1 cellular context compared by ENCODE assay signal in the genomic region with DNA sequence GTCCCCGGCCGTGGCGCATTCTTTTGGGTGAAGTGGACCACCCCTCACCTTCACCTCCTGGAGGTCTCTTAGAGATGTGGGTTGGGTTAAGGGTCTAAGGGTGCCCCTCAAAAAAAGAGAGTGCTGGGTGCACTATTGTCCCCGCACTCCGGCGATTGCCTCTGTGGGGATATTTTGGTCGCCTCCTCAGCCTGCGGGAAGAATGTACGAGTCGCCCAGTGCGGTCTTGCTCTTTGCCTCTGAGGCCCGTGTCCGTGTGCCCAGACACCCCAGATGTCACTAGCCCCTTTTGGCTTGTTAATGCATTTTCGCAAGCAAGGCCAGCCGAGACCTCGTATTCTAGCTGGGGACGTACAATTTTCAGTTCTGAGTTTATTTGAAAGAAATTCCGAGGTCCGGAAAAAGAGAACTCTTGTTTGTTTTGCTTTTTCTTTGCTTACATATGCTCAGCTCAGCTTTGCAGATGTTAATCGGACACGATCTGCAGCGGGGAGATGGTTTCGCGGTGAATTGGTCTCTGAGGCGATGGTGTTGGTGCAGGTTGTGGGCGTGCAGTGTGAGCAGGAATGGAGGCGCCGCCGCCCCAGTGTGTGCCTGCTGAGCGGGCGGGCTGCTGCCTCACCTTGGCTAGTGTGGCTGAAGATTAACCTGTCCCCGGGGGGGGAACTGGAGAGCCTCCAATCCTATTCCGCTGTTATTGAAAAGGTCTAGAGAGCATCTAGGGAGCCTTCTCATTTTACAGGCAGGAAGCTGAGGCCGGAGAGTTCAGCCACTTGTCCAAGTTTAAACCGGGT.
TF ChIP-seq lines count a peak whose summit lies in the region.

No MANE protein-coding gene starts in this region.

TF ChIP-seq in HepG2, 621 proteins besides CTCF, POLR2A, EP300 and RAD21 (continued from another document and continues in another):
- TF ChIP-seq MTA1 (CRISPR knock-in tag; IDR thresholded peaks at IDR 0.05; ENCODE audit: borderline replicate concordance) = peak; percentile 64; the same call in 1 of the 2 replicates
- TF ChIP-seq POGZ (CRISPR knock-in tag; IDR thresholded peaks at IDR 0.05) = peak; percentile 60; the same call in 1 of the 2 replicates
- TF ChIP-seq ZMYM3 (CRISPR knock-in tag; IDR thresholded peaks at IDR 0.05) = peak; percentile 64; the same call in 1 of the 2 replicates
- TF ChIP-seq, protein P1, sequence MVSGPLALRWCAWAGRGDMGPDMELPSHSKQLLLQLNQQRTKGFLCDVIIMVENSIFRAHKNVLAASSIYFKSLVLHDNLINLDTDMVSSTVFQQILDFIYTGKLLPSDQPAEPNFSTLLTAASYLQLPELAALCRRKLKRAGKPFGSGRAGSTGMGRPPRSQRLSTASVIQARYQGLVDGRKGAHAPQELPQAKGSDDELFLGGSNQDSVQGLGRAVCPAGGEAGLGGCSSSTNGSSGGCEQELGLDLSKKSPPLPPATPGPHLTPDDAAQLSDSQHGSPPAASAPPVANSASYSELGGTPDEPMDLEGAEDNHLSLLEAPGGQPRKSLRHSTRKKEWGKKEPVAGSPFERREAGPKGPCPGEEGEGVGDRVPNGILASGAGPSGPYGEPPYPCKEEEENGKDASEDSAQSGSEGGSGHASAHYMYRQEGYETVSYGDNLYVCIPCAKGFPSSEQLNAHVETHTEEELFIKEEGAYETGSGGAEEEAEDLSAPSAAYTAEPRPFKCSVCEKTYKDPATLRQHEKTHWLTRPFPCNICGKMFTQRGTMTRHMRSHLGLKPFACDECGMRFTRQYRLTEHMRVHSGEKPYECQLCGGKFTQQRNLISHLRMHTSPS (CRISPR knock-in tag; IDR thresholded peaks at IDR 0.05; ENCODE audit: low read depth) = no peak
- TF ChIP-seq ZNF431 (CRISPR knock-in tag; IDR thresholded peaks at IDR 0.05; ENCODE audit: borderline replicate concordance, low read depth) = 0 out of 2 replicates have a peak, but pooled peaks have one; percentile 23
- TF ChIP-seq MBD4 (IDR thresholded peaks at IDR 0.05; ENCODE audit: borderline replicate concordance, low read length) = no peak
- peak; percentile 84 for TF ChIP-seq DRAP1 (CRISPR knock-in tag; IDR thresholded peaks at IDR 0.05)
- no peak for TF ChIP-seq ZNF253 (CRISPR knock-in tag; IDR thresholded peaks at IDR 0.05; ENCODE audit: borderline replicate concordance)
- TF ChIP-seq, protein P2, sequence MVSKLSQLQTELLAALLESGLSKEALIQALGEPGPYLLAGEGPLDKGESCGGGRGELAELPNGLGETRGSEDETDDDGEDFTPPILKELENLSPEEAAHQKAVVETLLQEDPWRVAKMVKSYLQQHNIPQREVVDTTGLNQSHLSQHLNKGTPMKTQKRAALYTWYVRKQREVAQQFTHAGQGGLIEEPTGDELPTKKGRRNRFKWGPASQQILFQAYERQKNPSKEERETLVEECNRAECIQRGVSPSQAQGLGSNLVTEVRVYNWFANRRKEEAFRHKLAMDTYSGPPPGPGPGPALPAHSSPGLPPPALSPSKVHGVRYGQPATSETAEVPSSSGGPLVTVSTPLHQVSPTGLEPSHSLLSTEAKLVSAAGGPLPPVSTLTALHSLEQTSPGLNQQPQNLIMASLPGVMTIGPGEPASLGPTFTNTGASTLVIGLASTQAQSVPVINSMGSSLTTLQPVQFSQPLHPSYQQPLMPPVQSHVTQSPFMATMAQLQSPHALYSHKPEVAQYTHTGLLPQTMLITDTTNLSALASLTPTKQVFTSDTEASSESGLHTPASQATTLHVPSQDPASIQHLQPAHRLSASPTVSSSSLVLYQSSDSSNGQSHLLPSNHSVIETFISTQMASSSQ (IDR thresholded peaks at IDR 0.05; ENCODE audit: low read depth) = peak; percentile 91
- TF ChIP-seq, protein P2 (CRISPR knock-in tag; IDR thresholded peaks at IDR 0.05; ENCODE audit: borderline replicate concordance) = peak; percentile 92
- TF ChIP-seq MYC (CRISPR knock-in tag; IDR thresholded peaks at IDR 0.05; ENCODE audit: borderline replicate concordance) = peak; percentile 50; the same call in 1 of the 2 replicates
- no peak for TF ChIP-seq HNRNPH1 (optimal IDR thresholded peaks at IDR 0.05; ENCODE audit: low read depth, low read length)
- peak; percentile 76; the same call in 1 of the 2 replicates for TF ChIP-seq ARNTL (CRISPR knock-in tag; IDR thresholded peaks at IDR 0.05)
- TF ChIP-seq YY1 (IDR thresholded peaks at IDR 0.05; ENCODE audit: insufficient read depth, insufficient replicate concordance, low read depth, low read length) = peak; percentile 65
- TF ChIP-seq, protein P3, sequence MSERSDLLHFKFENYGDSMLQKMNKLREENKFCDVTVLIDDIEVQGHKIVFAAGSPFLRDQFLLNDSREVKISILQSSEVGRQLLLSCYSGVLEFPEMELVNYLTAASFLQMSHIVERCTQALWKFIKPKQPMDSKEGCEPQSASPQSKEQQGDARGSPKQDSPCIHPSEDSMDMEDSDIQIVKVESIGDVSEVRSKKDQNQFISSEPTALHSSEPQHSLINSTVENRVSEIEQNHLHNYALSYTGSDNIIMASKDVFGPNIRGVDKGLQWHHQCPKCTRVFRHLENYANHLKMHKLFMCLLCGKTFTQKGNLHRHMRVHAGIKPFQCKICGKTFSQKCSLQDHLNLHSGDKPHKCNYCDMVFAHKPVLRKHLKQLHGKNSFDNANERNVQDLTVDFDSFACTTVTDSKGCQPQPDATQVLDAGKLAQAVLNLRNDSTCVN (CRISPR knock-in tag; IDR thresholded peaks at IDR 0.05; ENCODE audit: borderline replicate concordance) = peak; percentile 39; the same call in 1 of the 2 replicates
- TF ChIP-seq GATAD1 (CRISPR knock-in tag; IDR thresholded peaks at IDR 0.05) = 0 out of 2 replicates have a peak, but pooled peaks have one; percentile 12
- no peak for TF ChIP-seq ZNF446 (CRISPR knock-in tag; IDR thresholded peaks at IDR 0.05)
- no peak for TF ChIP-seq ZNF34 (CRISPR knock-in tag; IDR thresholded peaks at IDR 0.05; ENCODE audit: borderline replicate concordance)
- TF ChIP-seq, protein P4, sequence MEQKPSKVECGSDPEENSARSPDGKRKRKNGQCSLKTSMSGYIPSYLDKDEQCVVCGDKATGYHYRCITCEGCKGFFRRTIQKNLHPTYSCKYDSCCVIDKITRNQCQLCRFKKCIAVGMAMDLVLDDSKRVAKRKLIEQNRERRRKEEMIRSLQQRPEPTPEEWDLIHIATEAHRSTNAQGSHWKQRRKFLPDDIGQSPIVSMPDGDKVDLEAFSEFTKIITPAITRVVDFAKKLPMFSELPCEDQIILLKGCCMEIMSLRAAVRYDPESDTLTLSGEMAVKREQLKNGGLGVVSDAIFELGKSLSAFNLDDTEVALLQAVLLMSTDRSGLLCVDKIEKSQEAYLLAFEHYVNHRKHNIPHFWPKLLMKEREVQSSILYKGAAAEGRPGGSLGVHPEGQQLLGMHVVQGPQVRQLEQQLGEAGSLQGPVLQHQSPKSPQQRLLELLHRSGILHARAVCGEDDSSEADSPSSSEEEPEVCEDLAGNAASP (CRISPR knock-in tag; IDR thresholded peaks at IDR 0.05; ENCODE audit: borderline replicate concordance) = 0 out of 2 replicates have a peak, but pooled peaks have one; percentile 9
- no peak for TF ChIP-seq TBL1XR1 (IDR thresholded peaks at IDR 0.05; ENCODE audit: borderline replicate concordance, low read length, partially characterized antibody)
- peak; percentile 97 for TF ChIP-seq ZNF20 (CRISPR knock-in tag; IDR thresholded peaks at IDR 0.05)
- TF ChIP-seq ZNF784 (CRISPR knock-in tag; IDR thresholded peaks at IDR 0.05; ENCODE audit: borderline replicate concordance) = no peak
- TF ChIP-seq ZGPAT (CRISPR knock-in tag; IDR thresholded peaks at IDR 0.05) = peak; percentile 75; the same call in 1 of the 2 replicates
- 0 out of 2 replicates have a peak, but pooled peaks have one; percentile 75 for TF ChIP-seq ZNF572 (CRISPR knock-in tag; IDR thresholded peaks at IDR 0.05)
- TF ChIP-seq ISL2 (CRISPR knock-in tag; IDR thresholded peaks at IDR 0.05) = peak; percentile 65; the same call in 1 of the 2 replicates
- TF ChIP-seq, protein P5, sequence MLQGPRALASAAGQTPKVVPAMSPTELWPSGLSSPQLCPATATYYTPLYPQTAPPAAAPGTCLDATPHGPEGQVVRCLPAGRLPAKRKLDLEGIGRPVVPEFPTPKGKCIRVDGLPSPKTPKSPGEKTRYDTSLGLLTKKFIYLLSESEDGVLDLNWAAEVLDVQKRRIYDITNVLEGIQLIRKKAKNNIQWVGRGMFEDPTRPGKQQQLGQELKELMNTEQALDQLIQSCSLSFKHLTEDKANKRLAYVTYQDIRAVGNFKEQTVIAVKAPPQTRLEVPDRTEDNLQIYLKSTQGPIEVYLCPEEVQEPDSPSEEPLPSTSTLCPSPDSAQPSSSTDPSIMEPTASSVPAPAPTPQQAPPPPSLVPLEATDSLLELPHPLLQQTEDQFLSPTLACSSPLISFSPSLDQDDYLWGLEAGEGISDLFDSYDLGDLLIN (CRISPR knock-in tag; IDR thresholded peaks at IDR 0.05; ENCODE audit: borderline replicate concordance) = no peak
- TF ChIP-seq, protein P6, sequence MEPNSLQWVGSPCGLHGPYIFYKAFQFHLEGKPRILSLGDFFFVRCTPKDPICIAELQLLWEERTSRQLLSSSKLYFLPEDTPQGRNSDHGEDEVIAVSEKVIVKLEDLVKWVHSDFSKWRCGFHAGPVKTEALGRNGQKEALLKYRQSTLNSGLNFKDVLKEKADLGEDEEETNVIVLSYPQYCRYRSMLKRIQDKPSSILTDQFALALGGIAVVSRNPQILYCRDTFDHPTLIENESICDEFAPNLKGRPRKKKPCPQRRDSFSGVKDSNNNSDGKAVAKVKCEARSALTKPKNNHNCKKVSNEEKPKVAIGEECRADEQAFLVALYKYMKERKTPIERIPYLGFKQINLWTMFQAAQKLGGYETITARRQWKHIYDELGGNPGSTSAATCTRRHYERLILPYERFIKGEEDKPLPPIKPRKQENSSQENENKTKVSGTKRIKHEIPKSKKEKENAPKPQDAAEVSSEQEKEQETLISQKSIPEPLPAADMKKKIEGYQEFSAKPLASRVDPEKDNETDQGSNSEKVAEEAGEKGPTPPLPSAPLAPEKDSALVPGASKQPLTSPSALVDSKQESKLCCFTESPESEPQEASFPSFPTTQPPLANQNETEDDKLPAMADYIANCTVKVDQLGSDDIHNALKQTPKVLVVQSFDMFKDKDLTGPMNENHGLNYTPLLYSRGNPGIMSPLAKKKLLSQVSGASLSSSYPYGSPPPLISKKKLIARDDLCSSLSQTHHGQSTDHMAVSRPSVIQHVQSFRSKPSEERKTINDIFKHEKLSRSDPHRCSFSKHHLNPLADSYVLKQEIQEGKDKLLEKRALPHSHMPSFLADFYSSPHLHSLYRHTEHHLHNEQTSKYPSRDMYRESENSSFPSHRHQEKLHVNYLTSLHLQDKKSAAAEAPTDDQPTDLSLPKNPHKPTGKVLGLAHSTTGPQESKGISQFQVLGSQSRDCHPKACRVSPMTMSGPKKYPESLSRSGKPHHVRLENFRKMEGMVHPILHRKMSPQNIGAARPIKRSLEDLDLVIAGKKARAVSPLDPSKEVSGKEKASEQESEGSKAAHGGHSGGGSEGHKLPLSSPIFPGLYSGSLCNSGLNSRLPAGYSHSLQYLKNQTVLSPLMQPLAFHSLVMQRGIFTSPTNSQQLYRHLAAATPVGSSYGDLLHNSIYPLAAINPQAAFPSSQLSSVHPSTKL (CRISPR knock-in tag; IDR thresholded peaks at IDR 0.05) = peak; percentile 44; the same call in 1 of the 2 replicates
- TF ChIP-seq HDAC2 (CRISPR knock-in tag; IDR thresholded peaks at IDR 0.05) = peak; percentile 75
- no peak for TF ChIP-seq TEAD2 (CRISPR knock-in tag; IDR thresholded peaks at IDR 0.05)
- peak; percentile 60; the same call in 1 of the 2 replicates for TF ChIP-seq RCOR2 (CRISPR knock-in tag; IDR thresholded peaks at IDR 0.05)
- TF ChIP-seq ESRRA (CRISPR knock-in tag; IDR thresholded peaks at IDR 0.05; ENCODE audit: low read depth) = no peak
- TF ChIP-seq MAX (IDR thresholded peaks at IDR 0.05) = peak; percentile 63
- TF ChIP-seq KMT2B (CRISPR knock-in tag; IDR thresholded peaks at IDR 0.05) = peak; percentile 35; the same call in 1 of the 2 replicates
- TF ChIP-seq KMT2A (CRISPR knock-in tag; IDR thresholded peaks at IDR 0.05) = peak; percentile 62; the same call in 1 of the 2 replicates
- peak; percentile 43; the same call in 1 of the 2 replicates for TF ChIP-seq YEATS4 (CRISPR knock-in tag; IDR thresholded peaks at IDR 0.05; ENCODE audit: borderline replicate concordance)
- no peak for TF ChIP-seq NFE2 (CRISPR knock-in tag; IDR thresholded peaks at IDR 0.05)
- TF ChIP-seq SATB2 (CRISPR knock-in tag; IDR thresholded peaks at IDR 0.05) = 0 out of 2 replicates have a peak, but pooled peaks have one; percentile 6
